ENCODE assay signal across 35 cellular contexts in the genomic region with DNA sequence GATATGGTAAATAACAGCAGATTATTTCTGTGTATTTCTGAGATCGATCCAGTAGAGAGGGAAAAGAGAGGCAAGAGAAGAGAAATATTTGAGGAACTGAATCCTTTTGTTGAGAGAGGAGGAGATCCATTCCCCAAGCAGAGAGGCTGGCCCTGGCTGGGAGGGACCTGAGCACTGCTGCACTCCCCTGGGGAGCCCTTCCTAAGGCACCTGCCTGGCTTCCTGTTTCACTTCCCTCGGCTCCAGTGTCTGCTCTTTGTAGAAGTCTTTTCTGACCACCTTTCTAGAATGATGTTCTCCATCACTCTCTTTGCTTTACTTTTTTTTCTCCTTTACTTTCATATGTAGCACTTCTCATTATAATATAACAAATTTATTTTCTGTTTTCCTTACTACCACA. TPM values are rescaled to one million over a fixed set of nuclear protein-coding genes. Genes with fewer than 3 reads are reported as not detected.
DNase-seq lines count a peak whose midpoint lies in the region; ATAC-seq and TF ChIP-seq lines count a peak whose summit lies in the region.
"Had no signal": no experiment of that assay in that cellular context is flagged by ENCODE, and none has a peak within 500 bp of the region (broad histone marks: within the 10 kb centered on the region; RNA-seq: fewer than 3 reads in every experiment).

No MANE protein-coding gene starts in this region.

- H3K9me2 ChIP-seq in OCI-LY7 (ENCODE audit: insufficient read depth, low read length), result no peaks in the 10 kb centered on the region

- H3K4me2 ChIP-seq in OCI-LY7 (ENCODE audit: low read length), result peak overlapping the region; percentile 34; the same call in 1 of the 2 replicates
- H3K4me2 ChIP-seq: A549, KMS-11 had no signal

- H3K4me3 Mint-ChIP-seq in stimulated activated memory B cell treated with anti-CD40 and anti-IgM and Interleukin-4, amounts not matched to agents 10 μg/mL and 1 μg/mL and 100 μg/mL, for 72 hours, result no peak overlapping the region
- H3K4me3 Mint-ChIP-seq: activated naive CD8-positive, alpha-beta T cell treated with anti-CD3 and anti-CD28 coated beads for 36 hours; HFFc6; nephron progenitor cell had no signal

- no peak overlapping the region for H3K4me3 ChIP-seq in OCI-LY7 (ENCODE audit: low read depth, low read length, poor library complexity, severe bottlenecking)
- H3K4me3 ChIP-seq: A549, ascending aorta, cardiac muscle cell, coronary artery, lung, pancreas, SK-N-MC, smooth muscle cell, tibial nerve had no signal

- no peaks in the 10 kb centered on the region for H3K9me3 ChIP-seq in OCI-LY7 (ENCODE audit: low read length)
- H3K9me3 ChIP-seq: A549, ascending aorta, pancreas, tibial nerve had no signal

- CTCF ChIA-PET in OCI-LY7 (lab: Charles Lee; ENCODE audit: unreplicated experiment), result no interaction called here

- DNase-seq in SIG-M5 treated with dmso at 0.1 percent for 504 hours (lab: John Stamatoyannopoulos, UW; ENCODE audit: unreplicated experiment) (peak; percentile 39), SIG-M5 (lab: John Stamatoyannopoulos, UW) (no peak), MV-4-11 (lab: John Stamatoyannopoulos, UW) (peak; percentile 78), OCI-LY7 (ENCODE audit: low spot score) (peak; percentile 63), NCI-H1417 treated with DMSO at 0.1 percent for 48 hours (lab: John Stamatoyannopoulos, UW) (no peak)
- DNase-seq: activated CD4-positive, alpha-beta T cell treated with anti-CD3 and anti-CD28 coated beads for 4 hours; activated CD8-positive, alpha-beta memory T cell treated with anti-CD3 and anti-CD28 coated beads for 24 hours; activated effector memory CD4-positive, alpha-beta T cell treated with anti-CD3 and anti-CD28 coated beads, Interleukin-2, amount 50 U/mL, for 16 hours; activated naive CD8-positive, alpha-beta T cell treated with anti-CD3 and anti-CD28 coated beads for 36 hours; effector memory CD4-positive, alpha-beta T cell; head of caudate nucleus; HFFc6; NCI-H1092 treated with DMSO at 0.1 percent for 48 hours; NCI-H1930; NCI-H446; nephron progenitor cell; pancreas; stimulated activated CD4-positive, alpha-beta T cell treated with anti-CD3 and anti-CD28 coated beads, Interleukin-1b, Interleukin-23, amount 100 ng/mL, for 48 hours had no signal

- no peaks in the 10 kb centered on the region for H3K27me3 Mint-ChIP-seq in stimulated activated memory B cell treated with anti-CD40 and anti-IgM and Interleukin-4, amounts not matched to agents 10 μg/mL and 1 μg/mL and 100 μg/mL, for 72 hours

- no peak overlapping the region for H3K27ac Mint-ChIP-seq in stimulated activated memory B cell treated with anti-CD40 and anti-IgM and Interleukin-4, amounts not matched to agents 10 μg/mL and 1 μg/mL and 100 μg/mL, for 72 hours
- H3K27ac Mint-ChIP-seq: activated naive CD8-positive, alpha-beta T cell treated with anti-CD3 and anti-CD28 coated beads for 36 hours; HFFc6; nephron progenitor cell had no signal

- no peaks in the 10 kb centered on the region for H3K36me3 Mint-ChIP-seq in stimulated activated memory B cell treated with anti-CD40 and anti-IgM and Interleukin-4, amounts not matched to agents 10 μg/mL and 1 μg/mL and 100 μg/mL, for 72 hours
- H3K36me3 Mint-ChIP-seq: activated naive CD8-positive, alpha-beta T cell treated with anti-CD3 and anti-CD28 coated beads for 36 hours had no signal

- H3K79me2 ChIP-seq in OCI-LY7 (ENCODE audit: insufficient read depth, low read depth, low read length), result no peaks in the 10 kb centered on the region

- H3K4me1 Mint-ChIP-seq in stimulated activated memory B cell treated with anti-CD40 and anti-IgM and Interleukin-4, amounts not matched to agents 10 μg/mL and 1 μg/mL and 100 μg/mL, for 72 hours, result peaks cover 47% of the 10 kb centered on the region

- peaks cover 17% of the 10 kb centered on the region for H3K4me1 ChIP-seq in OCI-LY7 (ENCODE audit: insufficient read depth, low read length, poor library complexity, severe bottlenecking)
- H3K4me1 ChIP-seq: pancreas had no signal

- H3K36me3 ChIP-seq in OCI-LY7 (ENCODE audit: insufficient read depth, low read length), result no peaks in the 10 kb centered on the region
- H3K36me3 ChIP-seq: ascending aorta, cardiac muscle cell, pancreas, tibial nerve had no signal

- no peaks in the 10 kb centered on the region for H4K20me1 ChIP-seq in OCI-LY7 (ENCODE audit: insufficient read depth, low read length)

- no peak overlapping the region for H2AFZ ChIP-seq in OCI-LY7 (ENCODE audit: low read length)

- H3K27ac ChIP-seq in OCI-LY7 (ENCODE audit: low read depth, low read length, poor library complexity, severe bottlenecking), result no peak overlapping the region
- H3K27ac ChIP-seq: A549, cardiac muscle cell, coronary artery, KMS-11, SK-N-MC, tibial nerve had no signal

- ATAC-seq in stimulated activated memory B cell treated with anti-CD40 and anti-IgM and Interleukin-4, amounts not matched to agents 10 μg/mL and 1 μg/mL and 100 μg/mL, for 72 hours, result peak; percentile 75
- no peak for ATAC-seq in GM19023 (IDR thresholded peaks at IDR 0.05; ENCODE audit: unreplicated experiment)
- no peak for ATAC-seq in GM21717 (IDR thresholded peaks at IDR 0.05; ENCODE audit: unreplicated experiment)
- ATAC-seq: A549 had no signal

- peaks cover 2% of the 10 kb centered on the region for H3K9me3 Mint-ChIP-seq in stimulated activated memory B cell treated with anti-CD40 and anti-IgM and Interleukin-4, amounts not matched to agents 10 μg/mL and 1 μg/mL and 100 μg/mL, for 72 hours
- H3K9me3 Mint-ChIP-seq: activated naive CD8-positive, alpha-beta T cell treated with anti-CD3 and anti-CD28 coated beads for 36 hours; nephron progenitor cell had no signal

- BruUV-seq in OCI-LY7 (replicated peaks; lab: Mats Ljungman, UMichigan), result no TSS peak

- intact Hi-C loops in OCI-LY7 (cut with micrococcal nuclease; ENCODE audit: unreplicated experiment), result no loop called here

- POLR2A ChIA-PET in OCI-LY7 (lab: Charles Lee), result interaction anchor here (1.1 kb wide), 1 partner anchor 9 kb away, joined by 3 read pairs; no protein-coding TSS in a partner anchor

- no peak for TF ChIP-seq CTCF in OCI-LY7 (conservative IDR thresholded peaks at IDR 0.05; ENCODE audit: low read length)

RNA-seq across cellular contexts. Expression of a gene that starts 42.3 kb away (rescaled TPM):
- total RNA-seq in OCI-LY7 (2014; rRNA removed; shearing (Covaris generic)), result 7.0 and 8.2 TPM in 2 replicates
- 21.8 and 22.4 TPM in 2 replicates for total RNA-seq in OCI-LY7 (2022)

RNA-seq across cellular contexts. Expression of a gene that starts 45.1 kb away (rescaled TPM):
- total RNA-seq in OCI-LY7 (2014; rRNA removed; shearing (Covaris generic)), result not detected in 2 replicates
- not detected in 2 replicates for total RNA-seq in OCI-LY7 (2022)
- total RNA-seq: activated naive CD8-positive, alpha-beta T cell treated with anti-CD3 and anti-CD28 coated beads for 36 hours; ascending aorta; cardiac muscle cell; epithelial cell of proximal tubule; G401; kidney epithelial cell; mucosa of gallbladder; T-helper 2 cell treated with Interferon-gamma antibody and Interleukin-4, amounts not matched to agents 100 ng/mL and 5 ng/mL, for 36 hours; tibial nerve had no signal

Comparison
In these comparisons a context has a peak if more than half of its experiments do, and no peak if none do; other contexts are left out.
1. DNase-seq: peak in SIG-M5 treated with dmso at 0.1 percent for 504 hours (single experiment), MV-4-11 (single experiment) and OCI-LY7 (single experiment); none in SIG-M5 (single experiment) and NCI-H1417 treated with DMSO at 0.1 percent for 48 hours (single experiment).